In genomic region chr11:8282621-8283509, GRCh38 we compare ENCODE assay signal across 14 cellular contexts. TPM values are rescaled to one million over a fixed set of nuclear protein-coding genes. Genes with fewer than 3 reads are reported as not detected.
DNase-seq lines count a peak whose midpoint lies in the region; ATAC-seq, FAIRE-seq and TF ChIP-seq lines count a peak whose summit lies in the region.
"Had no signal": no experiment of that assay in that cellular context is flagged by ENCODE, and none has a peak within 500 bp of the region (broad histone marks: within the 10 kb centered on the region; RNA-seq: fewer than 3 reads in every experiment).

No MANE protein-coding gene starts in this region.

- DNase-seq in BE2C, result peak; percentile 28
- peak; percentile 73 for DNase-seq in NCI-H1694 treated with DMSO at 0.1 percent for 48 hours (lab: John Stamatoyannopoulos, UW)
- no peak for DNase-seq in esophagus squamous epithelium (lab: John Stamatoyannopoulos, UW)
- DNase-seq in myocyte (ENCODE audit: low read depth), result peak; percentile 24
- no peak for DNase-seq in CD4-positive, alpha-beta T cell
- no peak for DNase-seq in GM19239 (ENCODE audit: insufficient read length, low spot score)
- DNase-seq in dedifferentiated amniotic fluid mesenchymal stem cell (ENCODE audit: extremely low spot score), result no peak
- DNase-seq: activated B cell treated with CpG ODN at 0.5 μM for 24 hours; cortex of kidney; GF-D8; stimulated activated CD4-positive, alpha-beta T cell treated with anti-CD3 and anti-CD28 coated beads, Interleukin-4, amount 100 ng/mL, for 24 hours had no signal

- H3K9me3 ChIP-seq in BE2C (no peaks in the 10 kb centered on the region), esophagus squamous epithelium (no peaks in the 10 kb centered on the region)
- H3K9me3 ChIP-seq in CD4-positive, alpha-beta T cell (ENCODE audit: control insufficient read depth, low read length), result no peaks in the 10 kb centered on the region

- H3K4me3 Mint-ChIP-seq in CD4-positive, alpha-beta T cell, result no peak overlapping the region
- H3K4me3 Mint-ChIP-seq: activated B cell treated with CpG ODN at 0.5 μM for 24 hours, neural crest cell had no signal

- no peaks in the 10 kb centered on the region for H3K9me3 Mint-ChIP-seq in CD4-positive, alpha-beta T cell
- H3K9me3 Mint-ChIP-seq: activated B cell treated with CpG ODN at 0.5 μM for 24 hours, neural crest cell had no signal

- H3K4me1 ChIP-seq in BE2C, result peaks cover 10% of the 10 kb centered on the region
- peaks cover 0 to 21% (median 8%) of the 10 kb centered on the region in 3 donors for H3K4me1 ChIP-seq in esophagus squamous epithelium

- no peak for FAIRE-seq in GM19239 (lab: Jason Lieb, UNC)

- CTCF ChIA-PET in CD4-positive, alpha-beta T cell (lab: Charles Lee), result no interaction called here

- H3K4me3 ChIP-seq in BE2C (ENCODE audit: low read depth, low read length) (peak overlapping the region; percentile 38), esophagus squamous epithelium (peak overlapping the region; percentile 1 to 56 (median 28))

- no peaks in the 10 kb centered on the region for H3K36me3 Mint-ChIP-seq in CD4-positive, alpha-beta T cell (ENCODE audit: low read depth)

- H3K27me3 ChIP-seq in BE2C, result no peaks in the 10 kb centered on the region
- H3K27me3 ChIP-seq in esophagus squamous epithelium, result peaks cover 0 to 9% (median 0%) of the 10 kb centered on the region in 4 donors
- peaks cover 6% of the 10 kb centered on the region for H3K27me3 ChIP-seq in CD4-positive, alpha-beta T cell (ENCODE audit: control insufficient read depth, insufficient read depth, low read length)

- no peak overlapping the region for H3K27ac ChIP-seq in esophagus squamous epithelium
- H3K27ac ChIP-seq in CD4-positive, alpha-beta T cell (ENCODE audit: low read depth, low read length), result no peak overlapping the region
- H3K27ac ChIP-seq: RWPE1 had no signal

- intact Hi-C loops in esophagus squamous epithelium (cut with DNase I), result no loop called here
- intact Hi-C loops in CD4-positive, alpha-beta T cell (cut with DNase I, micrococcal nuclease), result no loop called here

- no peak for TF ChIP-seq POLR2A in esophagus squamous epithelium (IDR thresholded peaks at IDR 0.05)

- H3K27me3 Mint-ChIP-seq in CD4-positive, alpha-beta T cell, result peaks cover 11% of the 10 kb centered on the region

- H3K36me3 ChIP-seq in BE2C (no peaks in the 10 kb centered on the region), esophagus squamous epithelium (no peaks in the 10 kb centered on the region)

- no peak for TF ChIP-seq CTCF in BE2C (IDR thresholded peaks at IDR 0.05; ENCODE audit: low read depth, low read length)
- no peak for TF ChIP-seq CTCF in esophagus squamous epithelium (IDR thresholded peaks at IDR 0.05)
- TF ChIP-seq CTCF in CD4-positive, alpha-beta T cell (IDR thresholded peaks at IDR 0.05), result no peak

- 56 to 60% methylated on average over 19 to 20 of the region's 20 CpGs for WGBS in esophagus squamous epithelium, 2 donors

- no peaks in the 10 kb centered on the region for H3K4me1 Mint-ChIP-seq in CD4-positive, alpha-beta T cell (ENCODE audit: low read depth)
- H3K4me1 Mint-ChIP-seq: activated B cell treated with CpG ODN at 0.5 μM for 24 hours had no signal

- no peak for ATAC-seq in CD4-positive, alpha-beta T cell (ENCODE audit: poor library complexity)
- no peak for ATAC-seq in HG03045 (IDR thresholded peaks at IDR 0.05; ENCODE audit: unreplicated experiment)

- POLR2A ChIA-PET in CD4-positive, alpha-beta T cell (lab: Charles Lee), result no interaction called here

- H3K27ac Mint-ChIP-seq in CD4-positive, alpha-beta T cell, result no peak overlapping the region
- H3K27ac Mint-ChIP-seq: activated B cell treated with CpG ODN at 0.5 μM for 24 hours had no signal

RNA-seq across cellular contexts. Expression of gene LMO1, which starts 19.2 kb away (rescaled TPM):
- polyA plus RNA-seq in BE2C (2012; ENCODE audit: insufficient read depth, insufficient read length, low read depth), result 4.4 TPM
- total RNA-seq in esophagus squamous epithelium (not detected), myocyte (not detected in 2 replicates)
- polyA plus RNA-seq in myocyte (2012), result not detected
- not detected for total RNA-seq in CD4-positive, alpha-beta T cell
- total RNA-seq: activated B cell treated with CpG ODN at 0.5 μM for 24 hours had no signal

Comparison
In these comparisons a context has a peak if more than half of its experiments do, and no peak if none do; other contexts are left out.
1. DNase-seq: peak in BE2C (single experiment), NCI-H1694 treated with DMSO at 0.1 percent for 48 hours (single experiment) and myocyte (single experiment); none in esophagus squamous epithelium (single experiment), CD4-positive, alpha-beta T cell (0 of 10), GM19239 (single experiment) and dedifferentiated amniotic fluid mesenchymal stem cell (single experiment).